In genomic region chr1:204443871-204444581, GRCh38 we compare ENCODE assay signal across 11 cellular contexts. TPM values are rescaled to one million over a fixed set of nuclear protein-coding genes. Genes with fewer than 3 reads are reported as not detected.
DNase-seq lines count a peak whose midpoint lies in the region; ATAC-seq, FAIRE-seq and TF ChIP-seq lines count a peak whose summit lies in the region.
"Had no signal": no experiment of that assay in that cellular context is flagged by ENCODE, and none has a peak within 500 bp of the region (broad histone marks: within the 10 kb centered on the region; RNA-seq: fewer than 3 reads in every experiment).

No MANE protein-coding gene starts in this region.

- no peak overlapping the region for H2BK5ac ChIP-seq in mesenchymal stem cell (ENCODE audit: low read depth, low read length, poor library complexity, severe bottlenecking)

- H3K27me3 ChIP-seq in heart right ventricle = no peaks in the 10 kb centered on the region
- H3K27me3 ChIP-seq in right atrium auricular region = no peaks in the 10 kb centered on the region
- peaks cover 2% of the 10 kb centered on the region for H3K27me3 ChIP-seq in astrocyte (ENCODE audit: insufficient read depth, low read length)
- H3K27me3 ChIP-seq in mesenchymal stem cell (ENCODE audit: control insufficient read depth in 1 of 2, insufficient read depth in 1 of 2, low read length in 2 of 2) = peaks cover 0 to 11% of the 10 kb centered on the region in 2 experiments
- no peaks in the 10 kb centered on the region for H3K27me3 ChIP-seq in upper lobe of right lung

- no peak overlapping the region for H2AFZ ChIP-seq in astrocyte (ENCODE audit: low read depth, low read length)
- H2AFZ ChIP-seq in mesenchymal stem cell (ENCODE audit: low read depth, low read length) = no peak overlapping the region

- H3K27ac Mint-ChIP-seq in astrocyte (ENCODE audit: unreplicated experiment) = no peak overlapping the region
- H3K27ac Mint-ChIP-seq: activated naive CD8-positive, alpha-beta T cell treated with anti-CD3 and anti-CD28 coated beads, Interleukin-2, amount 10 ng/mL, durations not matched to agents 7 days and 5 days had no signal

- H3K4me1 Mint-ChIP-seq in astrocyte (ENCODE audit: low read depth, unreplicated experiment) = peaks cover 7% of the 10 kb centered on the region

- WGBS in heart right ventricle, 2 donors = 81% methylated on average over 11 of the region's 11 CpGs
- WGBS in mesenchymal stem cell = 99% methylated on average over 7 of the region's 11 CpGs

- no peak overlapping the region for H2BK15ac ChIP-seq in mesenchymal stem cell (ENCODE audit: low read depth, poor library complexity, severe bottlenecking)

- no peak overlapping the region for H3K14ac ChIP-seq in mesenchymal stem cell (ENCODE audit: low read length in 2 of 2)

- H4K8ac ChIP-seq in mesenchymal stem cell (ENCODE audit: low read length) = no peak overlapping the region

- no peak overlapping the region for H3K4ac ChIP-seq in mesenchymal stem cell (ENCODE audit: low read depth in 1 of 2, low read length in 2 of 2)

- H3K79me1 ChIP-seq in mesenchymal stem cell (replicated peaks; ENCODE audit: low read length, poor library complexity, severe bottlenecking) = no peaks in the 10 kb centered on the region

- intact Hi-C loops in heart right ventricle (cut with DNase I) (no loop called here), upper lobe of right lung (cut with DNase I) (no loop called here)

- H3K27ac ChIP-seq in heart right ventricle = peak overlapping the region in 6 of 10 donors; percentile 13 to 86 (median 69)
- no peak overlapping the region for H3K27ac ChIP-seq in right atrium auricular region
- H3K27ac ChIP-seq in astrocyte (ENCODE audit: low read depth, low read length) = no peak overlapping the region
- no peak overlapping the region for H3K27ac ChIP-seq in mesenchymal stem cell (ENCODE audit: low read length, poor library complexity, severe bottlenecking)
- peak overlapping the region; percentile 63 for H3K27ac ChIP-seq in upper lobe of right lung

- H3K4me3 ChIP-seq in heart right ventricle (no peak overlapping the region), right atrium auricular region (no peak overlapping the region), astrocyte (ENCODE audit: insufficient read depth, low read depth, low read length) (no peak overlapping the region), mesenchymal stem cell (ENCODE audit: insufficient read depth in 1 of 2, low read depth in 1 of 2, low read length in 2 of 2) (no peak overlapping the region), upper lobe of right lung (no peak overlapping the region)

- H3K4me1 ChIP-seq in heart right ventricle (peaks cover 21 to 87% (median 54%) of the 10 kb centered on the region in 9 donors), right atrium auricular region (peaks cover 0 to 61% of the 10 kb centered on the region in 2 donors), astrocyte (ENCODE audit: insufficient read depth, low read length) (peaks cover 3% of the 10 kb centered on the region), mesenchymal stem cell (ENCODE audit: control insufficient read depth, insufficient read depth, low read depth, low read length) (peaks cover 3% of the 10 kb centered on the region), upper lobe of right lung (peaks cover 19% of the 10 kb centered on the region)

- ATAC-seq in heart right ventricle = no peak
- ATAC-seq in upper lobe of right lung = no peak
- no peak for ATAC-seq in left lobe of liver
- ATAC-seq in GM18870 (IDR thresholded peaks at IDR 0.05; ENCODE audit: unreplicated experiment) = no peak

- no peak overlapping the region for H4K91ac ChIP-seq in mesenchymal stem cell (ENCODE audit: low read length)

- TF ChIP-seq CTCF in heart right ventricle (IDR thresholded peaks at IDR 0.05) (no peak), right atrium auricular region (IDR thresholded peaks at IDR 0.05) (no peak), astrocyte (IDR thresholded peaks at IDR 0.05; ENCODE audit: insufficient read depth, low read depth, low read length) (no peak), upper lobe of right lung (IDR thresholded peaks at IDR 0.05) (no peak)

- H3K4me3 Mint-ChIP-seq in astrocyte (ENCODE audit: unreplicated experiment) = no peak overlapping the region
- H3K4me3 Mint-ChIP-seq: activated naive CD8-positive, alpha-beta T cell treated with anti-CD3 and anti-CD28 coated beads, Interleukin-2, amount 10 ng/mL, durations not matched to agents 7 days and 5 days had no signal

- no peak overlapping the region for H3K4me2 ChIP-seq in astrocyte (ENCODE audit: low read length)
- H3K4me2 ChIP-seq in mesenchymal stem cell (ENCODE audit: low read length, poor library complexity, severe bottlenecking) = no peak overlapping the region

- H3K27me3 Mint-ChIP-seq in astrocyte (ENCODE audit: low read depth, unreplicated experiment) = peaks cover 23% of the 10 kb centered on the region
- H3K27me3 Mint-ChIP-seq: activated naive CD8-positive, alpha-beta T cell treated with anti-CD3 and anti-CD28 coated beads, Interleukin-2, amount 10 ng/mL, durations not matched to agents 7 days and 5 days had no signal

- DNase-seq in heart right ventricle (no peak), right atrium auricular region (ENCODE audit: low spot score) (no peak), astrocyte (ENCODE audit: low read depth) (peak; percentile 39), mesenchymal stem cell (no peak), upper lobe of right lung (no peak), left lobe of liver (ENCODE audit: low spot score) (no peak), GM19238 (ENCODE audit: insufficient read length, low spot score) (no peak)
- DNase-seq: activated naive CD8-positive, alpha-beta T cell treated with anti-CD3 and anti-CD28 coated beads, Interleukin-2, amount 10 ng/mL, durations not matched to agents 7 days and 5 days; NCI-H187 treated with DMSO at 0.1 percent for 48 hours had no signal

- H3K36me3 ChIP-seq in heart right ventricle = peaks cover 0 to 98% (median 67%) of the 10 kb centered on the region in 9 donors
- H3K36me3 ChIP-seq in right atrium auricular region = peaks cover 60% of the 10 kb centered on the region
- no peaks in the 10 kb centered on the region for H3K36me3 ChIP-seq in astrocyte (ENCODE audit: insufficient read depth, low read length)
- peaks cover 0 to 23% of the 10 kb centered on the region in 2 experiments for H3K36me3 ChIP-seq in mesenchymal stem cell (ENCODE audit: control insufficient read depth in 1 of 2, insufficient read depth in 2 of 2, low read depth in 1 of 2, low read length in 2 of 2)
- H3K36me3 ChIP-seq in upper lobe of right lung = peaks cover 86% of the 10 kb centered on the region

- no peaks in the 10 kb centered on the region for H4K20me1 ChIP-seq in astrocyte (ENCODE audit: insufficient read depth, low read length)

- no peak for FAIRE-seq in astrocyte (lab: Jason Lieb, UNC)
- FAIRE-seq: G401.6 had no signal

- no peak overlapping the region for H3K9ac ChIP-seq in astrocyte (ENCODE audit: low read length)
- peak overlapping the region; percentile 50 for H3K9ac ChIP-seq in mesenchymal stem cell (ENCODE audit: low read length)

- H3K79me2 ChIP-seq in astrocyte (ENCODE audit: insufficient read depth, low read length) = no peaks in the 10 kb centered on the region

- H3K9me3 ChIP-seq in heart right ventricle (no peaks in the 10 kb centered on the region), right atrium auricular region (no peaks in the 10 kb centered on the region), astrocyte (ENCODE audit: insufficient read depth, low read depth, low read length) (no peaks in the 10 kb centered on the region), mesenchymal stem cell (ENCODE audit: control insufficient read depth, low read length) (no peaks in the 10 kb centered on the region), upper lobe of right lung (no peaks in the 10 kb centered on the region)

- H3K18ac ChIP-seq in mesenchymal stem cell (ENCODE audit: low read depth in 1 of 2, low read length in 2 of 2) = no peak overlapping the region

- no peak overlapping the region for H3K23ac ChIP-seq in mesenchymal stem cell (ENCODE audit: low read length in 2 of 2)

- no peaks in the 10 kb centered on the region for H3K9me3 Mint-ChIP-seq in astrocyte (ENCODE audit: unreplicated experiment)
- H3K9me3 Mint-ChIP-seq: activated naive CD8-positive, alpha-beta T cell treated with anti-CD3 and anti-CD28 coated beads, Interleukin-2, amount 10 ng/mL, durations not matched to agents 7 days and 5 days had no signal

- no peak overlapping the region for H2BK120ac ChIP-seq in mesenchymal stem cell (ENCODE audit: low read depth, low read length)

- H2AK5ac ChIP-seq in mesenchymal stem cell (ENCODE audit: low read length, severe bottlenecking) = no peak overlapping the region

- H3K36me3 Mint-ChIP-seq in astrocyte (ENCODE audit: low read depth, unreplicated experiment) = peaks cover 43% of the 10 kb centered on the region

- H2BK12ac ChIP-seq in mesenchymal stem cell (ENCODE audit: low read length in 2 of 2) = no peak overlapping the region

RNA-seq across cellular contexts. Expression of gene PPP1R15B, which starts 32.4 kb away (rescaled TPM):
- total RNA-seq in heart right ventricle (10 to 100 TPM; 18.1 to 47.3 (median 22.5) TPM), right atrium auricular region (10 to 100 TPM; 27.3 to 30.9 TPM), astrocyte (38.8 and 40.0 TPM in 2 replicates), upper lobe of right lung (47.7 TPM), left lobe of liver (34.1 TPM)
- polyA plus RNA-seq in heart right ventricle = 10 to 100 TPM in 1 of 2 donors, 1 to 10 TPM in 1; 8.4 to 13.0 TPM
- 19.9 TPM for polyA plus RNA-seq in mesenchymal stem cell (2013, experiment 1 of 2)
- polyA plus RNA-seq in mesenchymal stem cell (2013, experiment 2 of 2) = 19.0 TPM

RNA-seq across cellular contexts. Expression of gene PIK3C2B, which starts 50.6 kb away (rescaled TPM):
- total RNA-seq in heart right ventricle (10 to 100 TPM; 16.4 to 31.9 (median 23.0) TPM), right atrium auricular region (10 to 100 TPM; 13.1 to 19.4 TPM), astrocyte (17.9 and 19.3 TPM in 2 replicates), upper lobe of right lung (47.3 TPM), left lobe of liver (14.8 TPM)
- polyA plus RNA-seq in heart right ventricle = 10 to 100 TPM in 1 of 2 donors, 1 to 10 TPM in 1; 4.4 to 16.6 TPM
- 3.7 TPM for polyA plus RNA-seq in mesenchymal stem cell (2013, experiment 1 of 2)
- 3.8 TPM for polyA plus RNA-seq in mesenchymal stem cell (2013, experiment 2 of 2)

Comparison
In these comparisons a context has a peak if more than half of its experiments do, and no peak if none do; other contexts are left out.
1. H3K27ac ChIP-seq: peak in heart right ventricle (6 of 10) and upper lobe of right lung (single experiment); none in right atrium auricular region (0 of 2), astrocyte (single experiment) and mesenchymal stem cell (single experiment).